16 cellular contexts compared by ENCODE assay signal in genomic region chr10:77563638-77564270, GRCh38.
DNase-seq lines count a peak whose midpoint lies in the region; ATAC-seq and TF ChIP-seq lines count a peak whose summit lies in the region.
"Had no signal": no experiment of that assay in that cellular context is flagged by ENCODE, and none has a peak within 500 bp of the region (broad histone marks: within the 10 kb centered on the region; RNA-seq: fewer than 3 reads in every experiment).

No MANE protein-coding gene starts in this region.

- TF ChIP-seq CTCF in Calu3 (IDR thresholded peaks at IDR 0.05; ENCODE audit: unreplicated experiment) (no peak), body of pancreas (IDR thresholded peaks at IDR 0.05) (no peak)

- no peak overlapping the region for H2BK5ac ChIP-seq in neuronal stem cell (ENCODE audit: low read length)

- no peak overlapping the region for H3K9ac ChIP-seq in neuronal stem cell (ENCODE audit: low read depth, low read length, poor library complexity)

- no peak overlapping the region for H3K27ac Mint-ChIP-seq in Calu3 (ENCODE audit: unreplicated experiment)
- H3K27ac Mint-ChIP-seq: CD8-positive, alpha-beta memory T cell had no signal

- 75 to 88% methylated on average over 9 of the region's 9 CpGs for WGBS in body of pancreas, 2 donors
- no CpG with 5 or more reads among the region's 9 CpGs for WGBS in neuronal stem cell (ENCODE audit: extremely low coverage in 2 of 2, insufficient read length in 2 of 2, insufficient replicate concordance in 1 of 2), 2 donors

- no peak overlapping the region for H3K23ac ChIP-seq in neuronal stem cell (ENCODE audit: low read depth, low read length, poor library complexity)

- H2AFZ ChIP-seq in neuronal stem cell (ENCODE audit: low read length): no peak overlapping the region

- no peaks in the 10 kb centered on the region for H3K79me1 ChIP-seq in neuronal stem cell (ENCODE audit: low read depth, low read length)

- peaks cover 21% of the 10 kb centered on the region for H3K4me1 ChIP-seq in body of pancreas
- peaks cover 0 to 12% of the 10 kb centered on the region in 2 donors for H3K4me1 ChIP-seq in neuronal stem cell (ENCODE audit: control insufficient read depth in 2 of 2, insufficient read depth in 1 of 2, low read depth in 1 of 2, low read length in 2 of 2)

- H4K91ac ChIP-seq in neuronal stem cell (ENCODE audit: low read depth, low read length, poor library complexity): no peak overlapping the region

- H3K4me3 Mint-ChIP-seq in Calu3 (ENCODE audit: low read depth, unreplicated experiment): no peak overlapping the region
- H3K4me3 Mint-ChIP-seq: CD8-positive, alpha-beta memory T cell had no signal

- H2BK12ac ChIP-seq in neuronal stem cell (ENCODE audit: low read length): peak overlapping the region; percentile 27

- CTCF ChIA-PET in Calu3 (lab: Charles Lee): no interaction called here

- H3K27me3 ChIP-seq in body of pancreas (no peaks in the 10 kb centered on the region), neuronal stem cell (ENCODE audit: control insufficient read depth in 3 of 3, insufficient read depth in 3 of 3, low read depth in 1 of 3, low read length in 3 of 3) (peaks cover 0 to 14% (median 0%) of the 10 kb centered on the region in 3 experiments)
- H3K27me3 ChIP-seq: right lobe of liver had no signal

- no peak overlapping the region for H4K8ac ChIP-seq in neuronal stem cell (ENCODE audit: low read depth, low read length)

- H2AK5ac ChIP-seq in neuronal stem cell (ENCODE audit: low read depth, low read length): no peak overlapping the region

- peak overlapping the region; percentile 44 for H3K18ac ChIP-seq in neuronal stem cell (ENCODE audit: low read length)

- H3K4me3 ChIP-seq in body of pancreas (no peak overlapping the region), neuronal stem cell (ENCODE audit: low read length in 2 of 2) (no peak overlapping the region)
- H3K4me3 ChIP-seq: right lobe of liver had no signal

- peaks cover 20% of the 10 kb centered on the region for H3K4me1 Mint-ChIP-seq in Calu3 (ENCODE audit: low read depth, unreplicated experiment)
- H3K4me1 Mint-ChIP-seq: CD8-positive, alpha-beta memory T cell had no signal

- no TSS peak for BruUV-seq in Calu3 (replicated peaks; lab: Mats Ljungman, UMichigan)

- no peak overlapping the region for H2BK120ac ChIP-seq in neuronal stem cell (ENCODE audit: low read depth, low read length)

- no peak overlapping the region for H3K4ac ChIP-seq in neuronal stem cell (ENCODE audit: low read length)

- peak; percentile 27 for ATAC-seq in body of pancreas
- ATAC-seq: esophagus mucosa; stimulated activated naive CD8-positive, alpha-beta T cell treated with anti-CD3 and anti-CD28 coated beads, Interleukin-15, Interleukin-2, amounts not matched to agents 100 U/mL and 50 U/mL, for 24 hours had no signal

- intact Hi-C loops in Calu3 (cut with micrococcal nuclease; ENCODE audit: unreplicated experiment) (no loop called here), body of pancreas (cut with DNase I) (no loop called here)

- no peak for TF ChIP-seq POLR2A in body of pancreas (IDR thresholded peaks at IDR 0.05)

- H3K9me3 Mint-ChIP-seq in Calu3 (ENCODE audit: low read depth, unreplicated experiment): no peaks in the 10 kb centered on the region
- H3K9me3 Mint-ChIP-seq: CD8-positive, alpha-beta memory T cell had no signal

- H3K27me3 Mint-ChIP-seq in Calu3 (ENCODE audit: unreplicated experiment): peaks cover 54% of the 10 kb centered on the region

- DNase-seq in Calu3 (peak; percentile 60), LoVo (ENCODE audit: low spot score) (peak; percentile 20), body of pancreas (peak; percentile 31 to 66 (median 45)), neuronal stem cell (ENCODE audit: low spot score) (no peak), NCI-H2107 (lab: John Stamatoyannopoulos, UW) (no peak), NCI-H748 treated with DMSO at 0.1 percent for 48 hours (lab: John Stamatoyannopoulos, UW) (no peak), GM19240 (ENCODE audit: insufficient read length, low spot score) (no peak), DMS53 treated with DMSO at 0.1 percent for 48 hours (lab: John Stamatoyannopoulos, UW; ENCODE audit: unreplicated experiment) (no peak)
- DNase-seq: CD8-positive, alpha-beta memory T cell; glutamatergic neuron; NCI-H187; NCI-H510A treated with DMSO at 0.1 percent for 48 hours; stimulated activated naive CD8-positive, alpha-beta T cell treated with anti-CD3 and anti-CD28 coated beads, Interleukin-15, Interleukin-2, amounts not matched to agents 100 U/mL and 50 U/mL, for 24 hours; T-helper 9 cell had no signal

- no peak overlapping the region for H3K4me2 ChIP-seq in neuronal stem cell (ENCODE audit: insufficient read depth, low read length, poor library complexity, severe bottlenecking)

- H3K9me3 ChIP-seq in body of pancreas (no peaks in the 10 kb centered on the region), neuronal stem cell (replicated peaks in 1 of 2; ENCODE audit: control insufficient read depth in 2 of 2, insufficient read depth in 1 of 2, low read depth in 1 of 2, low read length in 2 of 2) (no peaks in the 10 kb centered on the region)
- H3K9me3 ChIP-seq: right lobe of liver had no signal

- no peak overlapping the region for H3K14ac ChIP-seq in neuronal stem cell (ENCODE audit: low read length)

- H3K27ac ChIP-seq in body of pancreas: no peak overlapping the region
- H3K27ac ChIP-seq in neuronal stem cell (replicated peaks; ENCODE audit: low read length): no peak overlapping the region

- H2BK15ac ChIP-seq in neuronal stem cell (ENCODE audit: low read length): no peak overlapping the region

- H3K36me3 ChIP-seq in body of pancreas (replicated peaks in 1 of 2; ENCODE audit: insufficient read depth in 1 of 2, low read depth in 2 of 2): no peaks in the 10 kb centered on the region
- H3K36me3 ChIP-seq in neuronal stem cell (replicated peaks in 1 of 2; ENCODE audit: control insufficient read depth in 2 of 2, insufficient read depth in 2 of 2, low read length in 2 of 2): no peaks in the 10 kb centered on the region
- H3K36me3 ChIP-seq: right lobe of liver had no signal

- H3K36me3 Mint-ChIP-seq in Calu3 (ENCODE audit: insufficient read depth, unreplicated experiment): no peaks in the 10 kb centered on the region
- H3K36me3 Mint-ChIP-seq: CD8-positive, alpha-beta memory T cell had no signal

Comparison
In these comparisons a context has a peak if more than half of its experiments do, and no peak if none do; other contexts are left out.
1. DNase-seq: peak in Calu3 (single experiment), LoVo (single experiment) and body of pancreas (4 of 4); none in neuronal stem cell (single experiment), NCI-H2107 (single experiment), NCI-H748 treated with DMSO at 0.1 percent for 48 hours (single experiment), GM19240 (single experiment) and DMS53 treated with DMSO at 0.1 percent for 48 hours (single experiment).